ENCODE assay signal across 11 cellular contexts in genomic region chr5:149403923-149404745, GRCh38. TPM values are rescaled to one million over a fixed set of nuclear protein-coding genes. Genes with fewer than 3 reads are reported as not detected.
A peak's percentile ranks its signal among the peaks of the same experiment; 100 is the strongest.
DNase-seq lines count a peak whose midpoint lies in the region; ATAC-seq, FAIRE-seq and TF ChIP-seq lines count a peak whose summit lies in the region.
"Had no signal": no experiment of that assay in that cellular context is flagged by ENCODE, and none has a peak within 500 bp of the region (broad histone marks: within the 10 kb centered on the region; RNA-seq: fewer than 3 reads in every experiment).

No MANE protein-coding gene starts in this region.

- H3K36me3 ChIP-seq in WERI-Rb-1 (no peaks in the 10 kb centered on the region), gastroesophageal sphincter (peaks cover 3 to 13% of the 10 kb centered on the region in 2 donors), skeletal muscle satellite cell (ENCODE audit: insufficient read depth, low read length) (no peaks in the 10 kb centered on the region)

- DNase-seq in ELR (ENCODE audit: low read depth) (peak; percentile 86), WERI-Rb-1 (no peak), epidermal melanocyte (ENCODE audit: insufficient read length, low spot score) (no peak), GM12892 (ENCODE audit: insufficient read length) (no peak)
- no peak for DNase-seq in activated CD4-positive, alpha-beta T cell treated with anti-CD3 and anti-CD28 coated beads, Interleukin-2, amount 50 U/mL, for 4 hours
- DNase-seq in activated CD4-positive, alpha-beta T cell treated with anti-CD3 and anti-CD28 coated beads for 1 hour = no peak
- DNase-seq: central memory CD4-positive, alpha-beta T cell; heart right ventricle had no signal

- H3K9me3 ChIP-seq in WERI-Rb-1 (ENCODE audit: severe bottlenecking) = no peaks in the 10 kb centered on the region
- no peaks in the 10 kb centered on the region for H3K9me3 ChIP-seq in gastroesophageal sphincter
- no peaks in the 10 kb centered on the region for H3K9me3 ChIP-seq in skeletal muscle satellite cell (replicated peaks; ENCODE audit: low read length)
- H3K9me3 ChIP-seq: heart right ventricle had no signal

- H3K4me3 ChIP-seq in WERI-Rb-1 (ENCODE audit: low read depth, low read length) = no peak overlapping the region
- H3K4me3 ChIP-seq in gastroesophageal sphincter = peak overlapping the region in 1 of 2 donors; percentile 74
- no peak overlapping the region for H3K4me3 ChIP-seq in skeletal muscle satellite cell (ENCODE audit: low read length)
- H3K4me3 ChIP-seq: heart right ventricle had no signal

- ATAC-seq in gastroesophageal sphincter = no peak
- ATAC-seq: heart right ventricle had no signal

- H3K27ac ChIP-seq in WERI-Rb-1 (peak overlapping the region; percentile 61; the same call in 1 of the 2 replicates), gastroesophageal sphincter (peak overlapping the region; percentile 85 to 95 (median 94))

- WGBS in gastroesophageal sphincter (ENCODE audit: low coverage in 1 of 2), 2 donors = 58 to 62% methylated on average over 10 to 15 of the region's 15 CpGs

- no peak for TF ChIP-seq POLR2A in gastroesophageal sphincter (IDR thresholded peaks at IDR 0.05)
- no peak for TF ChIP-seq POLR2A in GM12892 (IDR thresholded peaks at IDR 0.05; ENCODE audit: low read depth, low read length)

- no peak for TF ChIP-seq CTCF in WERI-Rb-1 (IDR thresholded peaks at IDR 0.05; ENCODE audit: low read depth, low read length)
- no peak for TF ChIP-seq CTCF in gastroesophageal sphincter (IDR thresholded peaks at IDR 0.05)

- no peak for FAIRE-seq in GM12892 (lab: Jason Lieb, UNC)

- H3K27me3 ChIP-seq in WERI-Rb-1 (ENCODE audit: insufficient read depth, low read depth, severe bottlenecking) (no peaks in the 10 kb centered on the region), gastroesophageal sphincter (no peaks in the 10 kb centered on the region), skeletal muscle satellite cell (ENCODE audit: control insufficient read depth, insufficient read depth, low read length) (peaks cover 5% of the 10 kb centered on the region)
- H3K27me3 ChIP-seq: heart right ventricle had no signal

- H3K9ac ChIP-seq in skeletal muscle satellite cell (ENCODE audit: low read depth, low read length) = no peak overlapping the region

- TF ChIP-seq EP300 in gastroesophageal sphincter (IDR thresholded peaks at IDR 0.05) = no peak

- H3K4me1 ChIP-seq in gastroesophageal sphincter (peaks cover 0 to 63% (median 8%) of the 10 kb centered on the region in 3 donors), skeletal muscle satellite cell (ENCODE audit: control insufficient read depth, insufficient read depth, low read length) (peaks cover 23% of the 10 kb centered on the region)

- H3K4me2 ChIP-seq in skeletal muscle satellite cell (ENCODE audit: low read length) = peak overlapping the region; percentile 18

RNA-seq across cellular contexts. Expression of gene IL17B, which starts 25.0 kb away (rescaled TPM):
- 1 to 10 TPM; 2.3 to 7.2 (median 4.0) TPM for total RNA-seq in gastroesophageal sphincter
- total RNA-seq in skeletal muscle satellite cell (2012; rRNA removed) = 0.44 TPM in 1 of 2 replicates, not detected in the other
- polyA plus RNA-seq in GM12892 (2012; ENCODE audit: missing spikeins) = not detected
- total RNA-seq: NCI-H460 had no signal

RNA-seq across cellular contexts. Expression of gene PCYOX1L, which starts 46.3 kb away (rescaled TPM):
- 1 to 10 TPM; 2.5 to 4.7 (median 3.8) TPM for total RNA-seq in gastroesophageal sphincter
- 9.0 and 10.6 TPM in 2 replicates for total RNA-seq in skeletal muscle satellite cell (2012; rRNA removed)
- polyA plus RNA-seq in GM12892 (2012; ENCODE audit: missing spikeins) = 7.5 TPM

RNA-seq across cellular contexts. Expression of gene GRPEL2, which starts 58.8 kb away (rescaled TPM):
- 10 to 100 TPM in 3 of 4 donors, 1 to 10 TPM in 1; 9.3 to 12.0 (median 11.1) TPM for total RNA-seq in gastroesophageal sphincter
- 23.4 and 25.6 TPM in 2 replicates for total RNA-seq in skeletal muscle satellite cell (2012; rRNA removed)
- polyA plus RNA-seq in GM12892 (2012; ENCODE audit: missing spikeins) = 11.5 TPM
